In genomic region chr17:50261051-50261915, GRCh38 we compare ENCODE assay signal across 29 cellular contexts. TPM values are rescaled to one million over a fixed set of nuclear protein-coding genes. Genes with fewer than 3 reads are reported as not detected.
DNase-seq lines count a peak whose midpoint lies in the region; ATAC-seq and TF ChIP-seq lines count a peak whose summit lies in the region.
"Had no signal": no experiment of that assay in that cellular context is flagged by ENCODE, and none has a peak within 500 bp of the region (broad histone marks: within the 10 kb centered on the region; RNA-seq: fewer than 3 reads in every experiment).

No MANE protein-coding gene starts in this region.

- H3K36me3 ChIP-seq in IMR-90 (ENCODE audit: control insufficient read depth, insufficient read depth, low read length) = no peaks in the 10 kb centered on the region
- no peaks in the 10 kb centered on the region for H3K36me3 ChIP-seq in tibial nerve
- no peaks in the 10 kb centered on the region for H3K36me3 ChIP-seq in A673 (ENCODE audit: insufficient read depth, low read length, poor library complexity, severe bottlenecking)
- no peaks in the 10 kb centered on the region for H3K36me3 ChIP-seq in upper lobe of left lung
- H3K36me3 ChIP-seq: BLaER1 treated with 17β-estradiol and CSF1 and Interleukin-3, amounts not matched to agents 10 nM and 100 nM; thyroid gland had no signal

- H3K9ac ChIP-seq in IMR-90 (ENCODE audit: low read depth, low read length) = no peak overlapping the region
- H3K9ac ChIP-seq: BLaER1 treated with 17β-estradiol and CSF1 and Interleukin-3, amounts not matched to agents 10 nM and 100 nM had no signal

- H3K4ac ChIP-seq in IMR-90 (ENCODE audit: low read depth, low read length) = peak overlapping the region; percentile 43

- dilution Hi-C loops in IMR-90 (cut with HindIII; ENCODE audit: low sequenced_read_pairs, unreplicated experiment) = no loop called here

- no peak overlapping the region for H2BK20ac ChIP-seq in IMR-90 (ENCODE audit: low read depth, low read length)

- H3K4me1 ChIP-seq in IMR-90 (ENCODE audit: control insufficient read depth, insufficient read depth, low read length) (peaks cover 31% of the 10 kb centered on the region), tibial nerve (peaks cover 0 to 76% (median 17%) of the 10 kb centered on the region in 4 donors), A673 (ENCODE audit: insufficient read depth, low read length, poor library complexity, severe bottlenecking) (no peaks in the 10 kb centered on the region), upper lobe of left lung (peaks cover 3 to 25% (median 21%) of the 10 kb centered on the region in 4 donors)
- H3K4me1 ChIP-seq: body of pancreas, psoas muscle, thyroid gland had no signal

- no peak overlapping the region for H2BK5ac ChIP-seq in IMR-90 (ENCODE audit: low read depth, low read length, poor library complexity, severe bottlenecking)

- no peak overlapping the region for H4K91ac ChIP-seq in IMR-90 (ENCODE audit: insufficient read depth, low read depth, low read length)

- H2BK120ac ChIP-seq in IMR-90 (ENCODE audit: low read depth, low read length) = no peak overlapping the region

- peaks cover 21% of the 10 kb centered on the region for H3K9me1 ChIP-seq in IMR-90 (ENCODE audit: insufficient read depth, low read length)

- TF ChIP-seq CTCF in IMR-90 (conservative IDR thresholded peaks at IDR 0.05; ENCODE audit: low read depth, low read length) = no peak
- no peak for TF ChIP-seq CTCF in lower leg skin (IDR thresholded peaks at IDR 0.05)
- TF ChIP-seq CTCF in tibial nerve (IDR thresholded peaks at IDR 0.05) = no peak
- no peak for TF ChIP-seq CTCF in A673 (conservative IDR thresholded peaks at IDR 0.05; ENCODE audit: low read depth, low read length)
- no peak for TF ChIP-seq CTCF in upper lobe of left lung (IDR thresholded peaks at IDR 0.05)

- intact Hi-C loops in IMR-90 (cut with micrococcal nuclease) (no loop called here), lower leg skin (cut with DNase I; ENCODE audit: low total_unique reads) (no loop called here), posterior vena cava (cut with DNase I) (no loop called here), A673 (cut with micrococcal nuclease; ENCODE audit: unreplicated experiment) (loop anchor here (5.0 kb wide), 1 partner anchor 39 kb away; no protein-coding TSS in a partner anchor)

- BruUV-seq in IMR-90 (replicated peaks; lab: Mats Ljungman, UMichigan) (no TSS peak), A673 (replicated peaks; lab: Mats Ljungman, UMichigan) (no TSS peak)

- H3K79me1 ChIP-seq in IMR-90 (ENCODE audit: low read depth in 1 of 2, low read length in 2 of 2) = peaks cover 6 to 25% of the 10 kb centered on the region in 2 experiments

- no peak for TF ChIP-seq RAD21 in IMR-90 (IDR thresholded peaks at IDR 0.05; ENCODE audit: low read length)

- WGBS in IMR-90 (ENCODE audit: extremely low coverage in 2 of 2, insufficient read length in 1 of 2), 2 experiments = 81% methylated on average over 8 of the region's 15 CpGs; no CpG with 5 or more reads in 1 of the 2 experiments
- 84 to 85% methylated on average over 15 of the region's 15 CpGs for WGBS in lower leg skin, 2 donors
- WGBS in tibial nerve, 2 donors = 80 to 90% methylated on average over 15 of the region's 15 CpGs
- 87% methylated on average over 13 to 15 of the region's 15 CpGs for WGBS in upper lobe of left lung, 2 donors

- H4K5ac ChIP-seq in IMR-90 (ENCODE audit: low read depth, low read length) = no peak overlapping the region

- POLR2A ChIA-PET in IMR-90 (lab: Charles Lee; ENCODE audit: unreplicated experiment) = no interaction called here
- POLR2A ChIA-PET in A673 (lab: Charles Lee; ENCODE audit: low non-redundant PET) = interaction anchor here (0.6 kb wide), 1 partner anchor 765 kb away, joined by 9 read pairs; no protein-coding TSS in a partner anchor

- H4K8ac ChIP-seq in IMR-90 (ENCODE audit: low read depth in 2 of 2, low read length in 2 of 2) = no peak overlapping the region

- H3K27me3 ChIP-seq in IMR-90 (ENCODE audit: control insufficient read depth, insufficient read depth, low read length) (no peaks in the 10 kb centered on the region), tibial nerve (peaks cover 0 to 3% of the 10 kb centered on the region in 2 donors), A673 (replicated peaks; ENCODE audit: insufficient read depth, low read depth, low read length, poor library complexity) (no peaks in the 10 kb centered on the region), upper lobe of left lung (no peaks in the 10 kb centered on the region)
- H3K27me3 ChIP-seq: BLaER1 treated with 17β-estradiol and CSF1 and Interleukin-3, amounts not matched to agents 10 nM and 100 nM; body of pancreas; thyroid gland had no signal

- DNase-seq in AG20443 (ENCODE audit: low spot score) (peak; percentile 3), IMR-90 (no peak), lower leg skin (ENCODE audit: low spot score in 2 of 2) (peak; percentile 13 to 77), posterior vena cava (ENCODE audit: low spot score) (peak; percentile 41), tibial nerve (ENCODE audit: low spot score in 2 of 2) (no peak), A673 (ENCODE audit: low spot score) (no peak), upper lobe of left lung (no peak)
- no peak for DNase-seq in effector CD8-positive, alpha-beta T cell (lab: John Stamatoyannopoulos, UW)
- DNase-seq: ACHN; activated CD4-positive, alpha-beta T cell treated with anti-CD3 and anti-CD28 coated beads for 4 hours; activated naive CD8-positive, alpha-beta T cell treated with anti-CD3 and anti-CD28 coated beads for 36 hours; body of pancreas; Calu3; cortex of kidney; kidney glomerular epithelial cell; midbrain; NCI-H1105; NCI-H2081 treated with DMSO at 0.1 percent for 48 hours; NCI-H446; OCI-M1; psoas muscle; SHP77; stimulated activated naive CD4-positive, alpha-beta T cell; T-helper 1 cell; thyroid gland had no signal

- H3K27ac ChIP-seq in IMR-90 (ENCODE audit: insufficient read depth, low read length) = no peak overlapping the region
- H3K27ac ChIP-seq in tibial nerve = peak overlapping the region in 1 of 4 donors; percentile 28
- no peak overlapping the region for H3K27ac ChIP-seq in A673 (ENCODE audit: low read depth, low read length, poor library complexity, severe bottlenecking)
- H3K27ac ChIP-seq in upper lobe of left lung = no peak overlapping the region
- H3K27ac ChIP-seq: BLaER1 treated with 17β-estradiol and CSF1 and Interleukin-3, amounts not matched to agents 10 nM and 100 nM; body of pancreas; psoas muscle; thyroid gland had no signal

- no peak for TF ChIP-seq POLR2A in IMR-90 (IDR thresholded peaks at IDR 0.05; ENCODE audit: low read depth, low read length)
- TF ChIP-seq POLR2A in lower leg skin (IDR thresholded peaks at IDR 0.05) = no peak
- no peak for TF ChIP-seq POLR2A in tibial nerve (IDR thresholded peaks at IDR 0.05)
- no peak for TF ChIP-seq POLR2A in upper lobe of left lung (IDR thresholded peaks at IDR 0.05)

- TF ChIP-seq EP300 in tibial nerve (IDR thresholded peaks at IDR 0.05) = no peak
- no peak for TF ChIP-seq EP300 in upper lobe of left lung (IDR thresholded peaks at IDR 0.05)

- H3K14ac ChIP-seq in IMR-90 (replicated peaks; ENCODE audit: low read depth, low read length) = no peak overlapping the region

- H3K56ac ChIP-seq in IMR-90 (ENCODE audit: extremely low read depth, insufficient read depth, low read length) = no peak overlapping the region

- no peak overlapping the region for H3K23ac ChIP-seq in IMR-90 (ENCODE audit: low read depth, low read length)

- H4K20me1 ChIP-seq in IMR-90 (ENCODE audit: insufficient read depth, low read length) = no peaks in the 10 kb centered on the region
- H4K20me1 ChIP-seq: BLaER1 treated with 17β-estradiol and CSF1 and Interleukin-3, amounts not matched to agents 10 nM and 100 nM had no signal

- H3K9me3 ChIP-seq in IMR-90 (ENCODE audit: control insufficient read depth, insufficient read depth, low read length) (no peaks in the 10 kb centered on the region), tibial nerve (no peaks in the 10 kb centered on the region), A673 (ENCODE audit: low read depth, low read length, poor library complexity, severe bottlenecking) (no peaks in the 10 kb centered on the region), upper lobe of left lung (no peaks in the 10 kb centered on the region)
- H3K9me3 ChIP-seq: BLaER1 treated with 17β-estradiol and CSF1 and Interleukin-3, amounts not matched to agents 10 nM and 100 nM; body of pancreas; psoas muscle; thyroid gland had no signal

- H2AK9ac ChIP-seq in IMR-90 (replicated peaks; ENCODE audit: low read depth, low read length, poor library complexity) = no peak overlapping the region

- H3K4me2 ChIP-seq in IMR-90 (ENCODE audit: low read depth, low read length) = no peak overlapping the region
- H3K4me2 ChIP-seq: BLaER1 treated with 17β-estradiol and CSF1 and Interleukin-3, amounts not matched to agents 10 nM and 100 nM; GM23338 had no signal

- H2BK15ac ChIP-seq in IMR-90 (ENCODE audit: low read depth, low read length) = no peak overlapping the region

- H3K18ac ChIP-seq in IMR-90 (ENCODE audit: low read depth, low read length) = no peak overlapping the region; the same call in 1 of the 2 replicates

- CTCF ChIA-PET in IMR-90 (lab: Yijun Ruan, JAX) (no interaction called here), A673 (lab: Charles Lee) (no interaction called here)

- H3K4me3 ChIP-seq in IMR-90 (ENCODE audit: insufficient read depth, low read depth, low read length) (no peak overlapping the region), lower leg skin (ENCODE audit: low read depth, poor library complexity, severe bottlenecking) (no peak overlapping the region), tibial nerve (no peak overlapping the region), A673 (ENCODE audit: low read depth, low read length, poor library complexity, severe bottlenecking) (no peak overlapping the region), upper lobe of left lung (no peak overlapping the region)
- H3K4me3 ChIP-seq: BLaER1 treated with 17β-estradiol and CSF1 and Interleukin-3, amounts not matched to agents 10 nM and 100 nM; body of pancreas; GM23338; psoas muscle; thyroid gland had no signal

- no peak overlapping the region for H2AFZ ChIP-seq in IMR-90 (replicated peaks; ENCODE audit: low read length, poor library complexity)
- H2AFZ ChIP-seq: GM23338 had no signal

- ATAC-seq in IMR-90 (ENCODE audit: low read depth) (no peak), upper lobe of left lung (ENCODE audit: low FRiP score in 2 of 2) (no peak)
- ATAC-seq: body of pancreas; GM23338; natural killer cell treated with Interleukin-12 subunit alpha and Interleukin-12 subunit beta and Interleukin-15 and Interleukin-18, amount 100 ng/mL, for 72 hours; psoas muscle had no signal

- in situ Hi-C loops in IMR-90 (cut with MboI; ENCODE audit: low sequenced_read_pairs) = no loop called here

- peak overlapping the region; percentile 39 for H2AK5ac ChIP-seq in IMR-90 (ENCODE audit: low read depth, low read length)

RNA-seq across cellular contexts. Expression of gene TMEM92, which starts 13.0 kb away (rescaled TPM):
- 0.18 and 0.28 TPM in 2 replicates for total RNA-seq in IMR-90 (2012; rRNA removed)
- polyA plus RNA-seq in IMR-90 (2012; rRNA removed) = 0.86 and 1.7 TPM in 2 replicates
- 0.90 and 1.4 TPM in 2 replicates for polyA plus RNA-seq in IMR-90 (2012; cell fraction: cytosol; rRNA removed)
- 1.0 and 1.1 TPM in 2 replicates for polyA plus RNA-seq in IMR-90 (2012; cell fraction: nucleus; rRNA removed; ENCODE audit: low replicate concordance)
- total RNA-seq in lower leg skin = 1 to 10 TPM in 1 of 4 donors, not detected in 3; 3.1 TPM
- under 1 TPM; 0.33 to 0.60 TPM for total RNA-seq in posterior vena cava
- total RNA-seq in tibial nerve = under 1 TPM in 2 of 4 donors, not detected in 2; 0.44 to 0.59 TPM
- 0.19 TPM in 1 of 2 replicates, not detected in the other for total RNA-seq in A673 (2021)
- 10 to 100 TPM in 1 of 6 donors, 1 to 10 TPM in 5; 1.3 to 15.7 (median 3.8) TPM for total RNA-seq in upper lobe of left lung
- total RNA-seq: activated naive CD8-positive, alpha-beta T cell treated with anti-CD3 and anti-CD28 coated beads for 36 hours; body of pancreas; natural killer cell treated with Interleukin-12 subunit alpha and Interleukin-12 subunit beta and Interleukin-15 and Interleukin-18, amount 100 ng/mL, for 72 hours; psoas muscle; skeletal muscle tissue; thyroid gland had no signal

RNA-seq across cellular contexts. Expression of gene COL1A1, which starts 59.9 kb away (rescaled TPM):
- total RNA-seq in IMR-90 (2012; rRNA removed) = 1,825 and 2,180 TPM in 2 replicates
- 4,117 and 4,350 TPM in 2 replicates for polyA plus RNA-seq in IMR-90 (2012; rRNA removed)
- 6,648 and 7,973 TPM in 2 replicates for polyA plus RNA-seq in IMR-90 (2012; cell fraction: cytosol; rRNA removed)
- polyA plus RNA-seq in IMR-90 (2012; cell fraction: nucleus; rRNA removed; ENCODE audit: low replicate concordance) = 7,018 and 18,611 TPM in 2 replicates
- 10 to 100 TPM; 15.0 to 90.5 (median 25.8) TPM for total RNA-seq in lower leg skin
- total RNA-seq in posterior vena cava = 1,000 to 10,000 TPM in 1 of 2 donors, 100 to 1,000 TPM in 1; 456 to 1,821 TPM
- 100 to 1,000 TPM in 1 of 4 donors, 10 to 100 TPM in 3; 31.5 to 185 (median 73.0) TPM for total RNA-seq in tibial nerve
- total RNA-seq in A673 (2021) = 24.6 and 44.7 TPM in 2 replicates
- 100 to 1,000 TPM in 3 of 6 donors, 10 to 100 TPM in 3; 15.4 to 555 (median 117) TPM for total RNA-seq in upper lobe of left lung

Comparison
In these comparisons a context has a peak if more than half of its experiments do, and no peak if none do; other contexts are left out.
1. DNase-seq: peak in AG20443 (single experiment), lower leg skin (2 of 2) and posterior vena cava (single experiment); none in IMR-90 (single experiment), effector CD8-positive, alpha-beta T cell (single experiment), tibial nerve (0 of 2), A673 (single experiment) and upper lobe of left lung (0 of 2).